In genomic region chr19:3977242-3978143, GRCh38 we compare ENCODE assay signal across 12 cellular contexts. TPM values are rescaled to one million over a fixed set of nuclear protein-coding genes. Genes with fewer than 3 reads are reported as not detected.
DNase-seq lines count a peak whose midpoint lies in the region; ATAC-seq, FAIRE-seq and TF ChIP-seq lines count a peak whose summit lies in the region.
"Had no signal": no experiment of that assay in that cellular context is flagged by ENCODE, and none has a peak within 500 bp of the region (broad histone marks: within the 10 kb centered on the region; RNA-seq: fewer than 3 reads in every experiment).

No MANE protein-coding gene starts in this region.

- H3K79me2 ChIP-seq in endothelial cell of umbilical vein (ENCODE audit: control insufficient read depth, insufficient read depth, low read length): peaks cover 70% of the 10 kb centered on the region

- dilution Hi-C loops in endothelial cell of umbilical vein (cut with MboI; ENCODE audit: extremely low pct_ligation_motif_present, low sequenced_read_pairs): no loop called here

- peak overlapping the region; percentile 77 for H3K27ac Mint-ChIP-seq in progenitor cell of endocrine pancreas
- H3K27ac Mint-ChIP-seq: activated T-helper 17 cell treated with anti-CD3 and anti-CD28 coated beads, Interleukin-2, amount 50 U/mL, for 72 hours had no signal

- DNase-seq in DMS 273 (lab: John Stamatoyannopoulos, UW; ENCODE audit: unreplicated experiment) (peak; percentile 58), DMS 273 treated with DMSO at 0.1 percent for 48 hours (lab: John Stamatoyannopoulos, UW) (no peak), NB4 (ENCODE audit: low read depth) (peak; percentile 19), endothelial cell of umbilical vein (ENCODE audit: low read depth, low spot score) (no peak), progenitor cell of endocrine pancreas (ENCODE audit: low spot score, unreplicated experiment) (no peak), NCI-H2227 treated with DMSO at 0.1 percent for 48 hours (lab: John Stamatoyannopoulos, UW) (no peak)
- DNase-seq: spleen, substantia nigra had no signal

- FAIRE-seq in endothelial cell of umbilical vein (lab: Jason Lieb, UNC): no peak

- no peak overlapping the region for H3K4me3 ChIP-seq in NB4 (ENCODE audit: low read depth, low read length)
- no peak overlapping the region for H3K4me3 ChIP-seq in endothelial cell of umbilical vein (replicated peaks in 1 of 3; ENCODE audit: insufficient read depth in 1 of 3, low read depth in 1 of 3, low read length in 3 of 3)
- H3K4me3 ChIP-seq: spleen had no signal

- CTCF ChIA-PET in endothelial cell of umbilical vein (lab: Charles Lee): interaction anchor here (1.2 kb wide), 1 partner anchor 10 kb away, joined by 6 read pairs; no protein-coding TSS in a partner anchor

- no peaks in the 10 kb centered on the region for H3K4me1 ChIP-seq in endothelial cell of umbilical vein (ENCODE audit: control insufficient read depth, extremely low read depth, insufficient read depth, low read length)

- BruUV-seq in endothelial cell of umbilical vein (replicated peaks; lab: Mats Ljungman, UMichigan): no TSS peak

- TF ChIP-seq CTCF in NB4 (IDR thresholded peaks at IDR 0.05; ENCODE audit: low read depth, low read length) (no peak), endothelial cell of umbilical vein (IDR thresholded peaks at IDR 0.05; ENCODE audit: extremely low read depth in 1 of 2, insufficient read depth in 1 of 2, low read depth in 1 of 2, low read length in 2 of 2) (peak in 1 of 2 donors; percentile 16), progenitor cell of endocrine pancreas (IDR thresholded peaks at IDR 0.05; ENCODE audit: unreplicated experiment) (peak; percentile 39)

- no peaks in the 10 kb centered on the region for H3K4me1 Mint-ChIP-seq in progenitor cell of endocrine pancreas (ENCODE audit: low read depth)

- no peak overlapping the region for H3K27ac ChIP-seq in endothelial cell of umbilical vein (ENCODE audit: insufficient read depth, low read depth, low read length)
- H3K27ac ChIP-seq: spleen had no signal

- no peaks in the 10 kb centered on the region for H3K27me3 Mint-ChIP-seq in progenitor cell of endocrine pancreas
- H3K27me3 Mint-ChIP-seq: activated T-helper 17 cell treated with anti-CD3 and anti-CD28 coated beads, Interleukin-2, amount 50 U/mL, for 72 hours had no signal

- H3K36me3 ChIP-seq in endothelial cell of umbilical vein (ENCODE audit: control insufficient read depth in 2 of 2, extremely low read depth in 1 of 2, insufficient read depth in 2 of 2, low read length in 2 of 2): peaks cover 51 to 70% of the 10 kb centered on the region in 2 experiments

- H3K36me3 Mint-ChIP-seq in progenitor cell of endocrine pancreas (ENCODE audit: insufficient read depth): peaks cover 14% of the 10 kb centered on the region

- intact Hi-C loops in endothelial cell of umbilical vein (cut with micrococcal nuclease): no loop called here

- H3K9me3 ChIP-seq in endothelial cell of umbilical vein (replicated peaks; ENCODE audit: control insufficient read depth, insufficient read depth, low read length): no peaks in the 10 kb centered on the region
- H3K9me3 ChIP-seq: spleen had no signal

- no peak overlapping the region for H2AFZ ChIP-seq in endothelial cell of umbilical vein (ENCODE audit: low read depth, low read length)

- no peaks in the 10 kb centered on the region for H3K27me3 ChIP-seq in endothelial cell of umbilical vein (ENCODE audit: control insufficient read depth in 2 of 2, insufficient read depth in 2 of 2, low read length in 2 of 2)
- H3K27me3 ChIP-seq: spleen had no signal

- TF ChIP-seq POLR2A in NB4 (IDR thresholded peaks at IDR 0.05; ENCODE audit: extremely low read depth, insufficient read length) (no peak), endothelial cell of umbilical vein (IDR thresholded peaks at IDR 0.05; ENCODE audit: low read depth, low read length) (peak; percentile 30)

- no peaks in the 10 kb centered on the region for H3K9me1 ChIP-seq in endothelial cell of umbilical vein (replicated peaks; ENCODE audit: control insufficient read depth, extremely low read depth, insufficient read depth, low read length)

- no peaks in the 10 kb centered on the region for H3K9me3 Mint-ChIP-seq in progenitor cell of endocrine pancreas (ENCODE audit: low read depth)
- H3K9me3 Mint-ChIP-seq: activated T-helper 17 cell treated with anti-CD3 and anti-CD28 coated beads, Interleukin-2, amount 50 U/mL, for 72 hours had no signal

- ATAC-seq in HG03135 (IDR thresholded peaks at IDR 0.05; ENCODE audit: unreplicated experiment) (no peak), HG03521 (IDR thresholded peaks at IDR 0.05; ENCODE audit: unreplicated experiment) (no peak)

- H3K9ac ChIP-seq in endothelial cell of umbilical vein (replicated peaks; ENCODE audit: extremely low read depth, insufficient read depth, low read length): no peak overlapping the region

- no peak overlapping the region for H3K4me3 Mint-ChIP-seq in progenitor cell of endocrine pancreas (ENCODE audit: low read depth)
- H3K4me3 Mint-ChIP-seq: activated T-helper 17 cell treated with anti-CD3 and anti-CD28 coated beads, Interleukin-2, amount 50 U/mL, for 72 hours had no signal

- POLR2A ChIA-PET in endothelial cell of umbilical vein (lab: Charles Lee): interaction anchor here (0.6 to 3.9 kb wide), 2 partner anchors 8 to 132 kb away, joined by 3 to 29 read pairs; no protein-coding TSS in a partner anchor

- no peak overlapping the region for H3K4me2 ChIP-seq in endothelial cell of umbilical vein (ENCODE audit: insufficient read depth, low read length)

- no peaks in the 10 kb centered on the region for H4K20me1 ChIP-seq in endothelial cell of umbilical vein (replicated peaks; ENCODE audit: control insufficient read depth, extremely low read depth, insufficient read depth, low read length)

TF ChIP-seq in endothelial cell of umbilical vein, 7 proteins besides CTCF, POLR2A, EP300 and RAD21:
- no peak for TF ChIP-seq GATA2 (IDR thresholded peaks at IDR 0.05; ENCODE audit: insufficient read depth, insufficient read length, low read depth, low read length)
- TF ChIP-seq POLR2AphosphoS5 (IDR thresholded peaks at IDR 0.05; ENCODE audit: insufficient read depth, low read depth, low read length): no peak
- no peak for TF ChIP-seq MAX (IDR thresholded peaks at IDR 0.05; ENCODE audit: insufficient read depth, insufficient read length)
- no peak for TF ChIP-seq EZH2 (IDR thresholded peaks at IDR 0.05; ENCODE audit: borderline replicate concordance, low read depth, low read length, severe bottlenecking)
- no peak for TF ChIP-seq MYC (IDR thresholded peaks at IDR 0.05; ENCODE audit: low read depth, low read length)
- TF ChIP-seq FOS (IDR thresholded peaks at IDR 0.05; ENCODE audit: borderline replicate concordance, insufficient read depth, low read length): no peak

RNA-seq across cellular contexts. Expression of gene DAPK3, which starts 6.6 kb away (rescaled TPM):
- total RNA-seq in endothelial cell of umbilical vein: 157 and 170 TPM in 2 replicates
- polyA plus RNA-seq in endothelial cell of umbilical vein: 175 and 176 TPM in 2 replicates
- polyA plus RNA-seq in endothelial cell of umbilical vein (2011; cell fraction: cytosol; rRNA removed): 157 and 188 TPM in 2 replicates
- polyA plus RNA-seq in endothelial cell of umbilical vein (2011; cell fraction: nucleus; rRNA removed): 286 and 301 TPM in 2 replicates
- 128 and 197 TPM in 2 replicates for polyA plus RNA-seq in endothelial cell of umbilical vein (2012)
- 126 and 148 TPM in 2 replicates for polyA minus RNA-seq in endothelial cell of umbilical vein
- polyA minus RNA-seq in endothelial cell of umbilical vein (2011; cell fraction: cytosol; rRNA and poly(A)+ RNA removed): 31.7 TPM
- 148 and 217 TPM in 2 replicates for polyA minus RNA-seq in endothelial cell of umbilical vein (2011; cell fraction: nucleus; rRNA and poly(A)+ RNA removed)
- total RNA-seq in progenitor cell of endocrine pancreas: 105 and 106 TPM in 2 replicates

RNA-seq across cellular contexts. Expression of gene EEF2, which starts 7.8 kb away (rescaled TPM):
- 2,318 and 2,351 TPM in 2 replicates for total RNA-seq in endothelial cell of umbilical vein
- polyA plus RNA-seq in endothelial cell of umbilical vein: 1,496 and 1,538 TPM in 2 replicates
- 1,233 and 1,709 TPM in 2 replicates for polyA plus RNA-seq in endothelial cell of umbilical vein (2011; cell fraction: cytosol; rRNA removed)
- polyA plus RNA-seq in endothelial cell of umbilical vein (2011; cell fraction: nucleus; rRNA removed): 673 and 729 TPM in 2 replicates
- polyA plus RNA-seq in endothelial cell of umbilical vein (2012): 2,769 and 3,429 TPM in 2 replicates
- polyA minus RNA-seq in endothelial cell of umbilical vein: 1,311 and 1,583 TPM in 2 replicates
- 1,714 TPM for polyA minus RNA-seq in endothelial cell of umbilical vein (2011; cell fraction: cytosol; rRNA and poly(A)+ RNA removed)
- polyA minus RNA-seq in endothelial cell of umbilical vein (2011; cell fraction: nucleus; rRNA and poly(A)+ RNA removed): 301 and 535 TPM in 2 replicates
- total RNA-seq in progenitor cell of endocrine pancreas: 3,028 and 3,054 TPM in 2 replicates

RNA-seq across cellular contexts. Expression of gene PIAS4, which starts 30.0 kb away (rescaled TPM):
- total RNA-seq in endothelial cell of umbilical vein: 46.2 and 47.2 TPM in 2 replicates
- polyA plus RNA-seq in endothelial cell of umbilical vein: 23.6 and 26.2 TPM in 2 replicates
- 15.6 and 16.7 TPM in 2 replicates for polyA plus RNA-seq in endothelial cell of umbilical vein (2011; cell fraction: cytosol; rRNA removed)
- polyA plus RNA-seq in endothelial cell of umbilical vein (2011; cell fraction: nucleus; rRNA removed): 21.2 and 24.9 TPM in 2 replicates
- polyA plus RNA-seq in endothelial cell of umbilical vein (2012): 30.3 and 39.4 TPM in 2 replicates
- polyA minus RNA-seq in endothelial cell of umbilical vein: 18.0 and 24.4 TPM in 2 replicates
- polyA minus RNA-seq in endothelial cell of umbilical vein (2011; cell fraction: cytosol; rRNA and poly(A)+ RNA removed): 6.8 TPM
- polyA minus RNA-seq in endothelial cell of umbilical vein (2011; cell fraction: nucleus; rRNA and poly(A)+ RNA removed): 22.9 and 35.4 TPM in 2 replicates
- 55.3 and 56.3 TPM in 2 replicates for total RNA-seq in progenitor cell of endocrine pancreas

RNA-seq across cellular contexts. Expression of gene NMRK2, which starts 44.6 kb away (rescaled TPM):
- not detected in 2 replicates for total RNA-seq in endothelial cell of umbilical vein
- not detected in 2 replicates for polyA plus RNA-seq in endothelial cell of umbilical vein
- polyA plus RNA-seq in endothelial cell of umbilical vein (2011; cell fraction: cytosol; rRNA removed): not detected in 2 replicates
- not detected in 2 replicates for polyA plus RNA-seq in endothelial cell of umbilical vein (2011; cell fraction: nucleus; rRNA removed)
- polyA plus RNA-seq in endothelial cell of umbilical vein (2012): not detected in 2 replicates
- polyA minus RNA-seq in endothelial cell of umbilical vein: not detected in 2 replicates
- not detected for polyA minus RNA-seq in endothelial cell of umbilical vein (2011; cell fraction: cytosol; rRNA and poly(A)+ RNA removed)
- not detected in 2 replicates for polyA minus RNA-seq in endothelial cell of umbilical vein (2011; cell fraction: nucleus; rRNA and poly(A)+ RNA removed)
- total RNA-seq in progenitor cell of endocrine pancreas: 1.4 and 2.3 TPM in 2 replicates
- total RNA-seq: A172; activated T-helper 17 cell treated with anti-CD3 and anti-CD28 coated beads, Interleukin-2, amount 50 U/mL, for 72 hours; spleen had no signal

Comparison
In these comparisons a context has a peak if more than half of its experiments do, and no peak if none do; other contexts are left out.
1. DNase-seq: peak in DMS 273 (single experiment) and NB4 (single experiment); none in DMS 273 treated with DMSO at 0.1 percent for 48 hours (single experiment), endothelial cell of umbilical vein (single experiment), progenitor cell of endocrine pancreas (single experiment) and NCI-H2227 treated with DMSO at 0.1 percent for 48 hours (single experiment).